11 cellular contexts compared by ENCODE assay signal in genomic region chr1:198638441-198638840, GRCh38. TPM values are rescaled to one million over a fixed set of nuclear protein-coding genes. Genes with fewer than 3 reads are reported as not detected.
DNase-seq lines count a peak whose midpoint lies in the region; ATAC-seq and TF ChIP-seq lines count a peak whose summit lies in the region.
"Had no signal": no experiment of that assay in that cellular context is flagged by ENCODE, and none has a peak within 500 bp of the region (broad histone marks: within the 10 kb centered on the region; RNA-seq: fewer than 3 reads in every experiment).

No MANE protein-coding gene starts in this region.

- no peaks in the 10 kb centered on the region for H3K9me3 ChIP-seq in Karpas-422 (ENCODE audit: low read length)

- H3K4me1 Mint-ChIP-seq in naive B cell: peaks cover 46 to 61% (median 57%) of the 10 kb centered on the region in 3 donors

- in situ Hi-C loops in brain microvascular endothelial cell (cut with HindIII; ENCODE audit: low pct_ligation_motif_present, low sequenced_read_pairs): no loop called here

- peak overlapping the region; percentile 82 for H3K9ac ChIP-seq in Karpas-422 (ENCODE audit: low read length)

- no peak for TF ChIP-seq CTCF in brain microvascular endothelial cell (IDR thresholded peaks at IDR 0.05; ENCODE audit: low read depth, low read length, missing control alignments)

- peaks cover 0 to 6% (median 2%) of the 10 kb centered on the region in 7 donors for H3K9me3 Mint-ChIP-seq in naive B cell

- H2AFZ ChIP-seq in Karpas-422 (ENCODE audit: low read length): no peak overlapping the region

- no peaks in the 10 kb centered on the region for H3K27me3 Mint-ChIP-seq in naive B cell

- peak overlapping the region; percentile 78 to 96 (median 90) for H3K4me3 Mint-ChIP-seq in naive B cell

- peak overlapping the region; percentile 99 for H3K27ac ChIP-seq in Karpas-422 (ENCODE audit: low read length)
- no peak overlapping the region for H3K27ac ChIP-seq in brain microvascular endothelial cell

- H3K36me3 Mint-ChIP-seq in naive B cell: peaks cover 19 to 25% of the 10 kb centered on the region in 2 donors

- H3K27me3 ChIP-seq in Karpas-422 (ENCODE audit: low read length) (no peaks in the 10 kb centered on the region), brain microvascular endothelial cell (replicated peaks) (no peaks in the 10 kb centered on the region)

- peaks cover 92% of the 10 kb centered on the region for H3K4me1 ChIP-seq in Karpas-422 (ENCODE audit: low read length)

- peaks cover 21% of the 10 kb centered on the region for H3K36me3 ChIP-seq in Karpas-422 (ENCODE audit: insufficient read depth, low read length)
- no peaks in the 10 kb centered on the region for H3K36me3 ChIP-seq in brain microvascular endothelial cell (replicated peaks)

- peak overlapping the region; percentile 90 for H3K4me2 ChIP-seq in Karpas-422 (ENCODE audit: low read depth, low read length, poor library complexity, severe bottlenecking)

- no peaks in the 10 kb centered on the region for H3K9me2 ChIP-seq in Karpas-422 (replicated peaks; ENCODE audit: insufficient read depth, low read length)

- H3K79me2 ChIP-seq in Karpas-422 (ENCODE audit: low read length): peaks cover 32% of the 10 kb centered on the region

- no peaks in the 10 kb centered on the region for H4K20me1 ChIP-seq in Karpas-422 (ENCODE audit: insufficient read depth, low read depth, low read length)

- DNase-seq in Karpas-422: peak; percentile 97
- DNase-seq in naive B cell: no peak
- no peak for DNase-seq in NCI-H526 treated with DMSO at 0.1 percent for 48 hours (lab: John Stamatoyannopoulos, UW)
- no peak for DNase-seq in putamen (ENCODE audit: low spot score)
- DNase-seq in ureter (ENCODE audit: low spot score): no peak
- no peak for DNase-seq in brain microvascular endothelial cell
- DNase-seq: left ventricle myocardium superior; stimulated activated CD4-positive, alpha-beta T cell treated with anti-CD3 and anti-CD28 coated beads, Interleukin-15, amount 100 ng/mL, for 24 hours had no signal

- peak overlapping the region; percentile 88 to 96 (median 94) for H3K27ac Mint-ChIP-seq in naive B cell

- ATAC-seq in GM18858 (IDR thresholded peaks at IDR 0.05; ENCODE audit: unreplicated experiment) (peak; percentile 9), GM21717 (IDR thresholded peaks at IDR 0.05; ENCODE audit: unreplicated experiment) (peak; percentile 32), naive B cell (ENCODE audit: low read depth in 2 of 2) (peak in 1 of 2 donors; percentile 2)

- H3K4me3 ChIP-seq in Karpas-422 (ENCODE audit: low read length) (peak overlapping the region; percentile 61), brain microvascular endothelial cell (ENCODE audit: low read depth, low read length) (no peak overlapping the region)

RNA-seq across cellular contexts. Expression of gene PTPRC, which starts 0.4 kb away (rescaled TPM):
- 367 and 812 TPM in 2 replicates for total RNA-seq in Karpas-422 (2014; rRNA removed; shearing (Covaris generic); ENCODE audit: low replicate concordance)
- 1,000 to 10,000 TPM in 1 of 6 donors, 100 to 1,000 TPM in 5; 771 to 1,016 (median 851) TPM for polyA plus RNA-seq in naive B cell (ENCODE audit: low read depth in 6 of 6)
- total RNA-seq in ureter: 35.1 TPM
- total RNA-seq: epithelial cell of proximal tubule had no signal

Comparison
In these comparisons a context has a peak if more than half of its experiments do, and no peak if none do; other contexts are left out.
1. RNA of gene PTPRC, which starts 0.4 kb away (total RNA-seq): 367 to 812 TPM in Karpas-422; 35.1 TPM in ureter (single experiment); every median in the first group is over 10 times any median in the second.